8 cellular contexts compared by ENCODE assay signal in genomic region chr3:180267202-180267843, GRCh38.
DNase-seq lines count a peak whose midpoint lies in the region; ATAC-seq and TF ChIP-seq lines count a peak whose summit lies in the region.

No MANE protein-coding gene starts in this region.

- H3K4me2 ChIP-seq in neuronal stem cell (ENCODE audit: insufficient read depth, low read length, poor library complexity, severe bottlenecking): no peak overlapping the region

- H3K18ac ChIP-seq in neuronal stem cell (ENCODE audit: low read length): no peak overlapping the region

- no peak overlapping the region for H2BK5ac ChIP-seq in neuronal stem cell (ENCODE audit: low read length)

- no peak overlapping the region for H3K14ac ChIP-seq in neuronal stem cell (ENCODE audit: low read length)

- no peak for DNase-seq in adipocyte (ENCODE audit: low read depth)
- DNase-seq in AG08395 (ENCODE audit: low spot score): no peak
- DNase-seq in NCI-H2081 treated with DMSO at 0.1 percent for 48 hours (lab: John Stamatoyannopoulos, UW): no peak
- no peak for DNase-seq in neuronal stem cell (ENCODE audit: low spot score)
- no peak for DNase-seq in BE2C

- no peak overlapping the region for H2AK5ac ChIP-seq in neuronal stem cell (ENCODE audit: low read depth, low read length)

- no peak overlapping the region for H3K4ac ChIP-seq in neuronal stem cell (ENCODE audit: low read length)

- H3K9me3 ChIP-seq in adipocyte (ENCODE audit: control insufficient read depth, low read length) (no peaks in the 10 kb centered on the region), neuronal stem cell (replicated peaks in 1 of 2; ENCODE audit: control insufficient read depth in 2 of 2, insufficient read depth in 1 of 2, low read depth in 1 of 2, low read length in 2 of 2) (no peaks in the 10 kb centered on the region), BE2C (no peaks in the 10 kb centered on the region)

- H3K23ac ChIP-seq in neuronal stem cell (ENCODE audit: low read depth, low read length, poor library complexity): no peak overlapping the region

- no peaks in the 10 kb centered on the region for H3K36me3 ChIP-seq in adipocyte (ENCODE audit: control insufficient read depth, insufficient read depth, low read length, severe bottlenecking)
- H3K36me3 ChIP-seq in neuronal stem cell (replicated peaks in 1 of 2; ENCODE audit: control insufficient read depth in 2 of 2, insufficient read depth in 2 of 2, low read length in 2 of 2): no peaks in the 10 kb centered on the region
- H3K36me3 ChIP-seq in BE2C: no peaks in the 10 kb centered on the region

- H3K9ac ChIP-seq in adipocyte (ENCODE audit: low read length) (no peak overlapping the region), neuronal stem cell (ENCODE audit: low read depth, low read length, poor library complexity) (no peak overlapping the region)

- H2BK12ac ChIP-seq in neuronal stem cell (ENCODE audit: low read length): no peak overlapping the region

- no peak overlapping the region for H3K27ac ChIP-seq in neuronal stem cell (replicated peaks; ENCODE audit: low read length)

- H2AFZ ChIP-seq in neuronal stem cell (ENCODE audit: low read length): no peak overlapping the region

- H2BK120ac ChIP-seq in neuronal stem cell (ENCODE audit: low read depth, low read length): no peak overlapping the region

- H2BK15ac ChIP-seq in neuronal stem cell (ENCODE audit: low read length): no peak overlapping the region

- TF ChIP-seq CTCF in BE2C (IDR thresholded peaks at IDR 0.05; ENCODE audit: low read depth, low read length): no peak

- H4K8ac ChIP-seq in neuronal stem cell (ENCODE audit: low read depth, low read length): no peak overlapping the region

- peaks cover 9% of the 10 kb centered on the region for H3K4me1 ChIP-seq in adipocyte (ENCODE audit: control insufficient read depth, insufficient read depth, low read length)
- H3K4me1 ChIP-seq in neuronal stem cell (ENCODE audit: control insufficient read depth in 2 of 2, insufficient read depth in 1 of 2, low read depth in 1 of 2, low read length in 2 of 2): no peaks in the 10 kb centered on the region
- no peaks in the 10 kb centered on the region for H3K4me1 ChIP-seq in BE2C

- WGBS in neuronal stem cell (ENCODE audit: extremely low coverage in 2 of 2, insufficient read length in 2 of 2, insufficient replicate concordance in 1 of 2), 2 donors: no CpG with 5 or more reads among the region's 3 CpGs

- no peaks in the 10 kb centered on the region for H3K79me1 ChIP-seq in neuronal stem cell (ENCODE audit: low read depth, low read length)

- ATAC-seq in GM18499 (IDR thresholded peaks at IDR 0.05; ENCODE audit: insufficient read depth, unreplicated experiment) (peak; percentile 98), GM21423 (IDR thresholded peaks at IDR 0.05; ENCODE audit: unreplicated experiment) (peak; percentile 100), HG03280 (IDR thresholded peaks at IDR 0.05; ENCODE audit: unreplicated experiment) (peak; percentile 96)

- H3K4me3 ChIP-seq in adipocyte (ENCODE audit: low read length): peak overlapping the region; percentile 6
- no peak overlapping the region for H3K4me3 ChIP-seq in neuronal stem cell (ENCODE audit: low read length in 2 of 2)
- H3K4me3 ChIP-seq in BE2C (ENCODE audit: low read depth, low read length): no peak overlapping the region

- H3K27me3 ChIP-seq in adipocyte (replicated peaks; ENCODE audit: control insufficient read depth, insufficient read depth, low read length) (no peaks in the 10 kb centered on the region), neuronal stem cell (ENCODE audit: control insufficient read depth in 3 of 3, insufficient read depth in 3 of 3, low read depth in 1 of 3, low read length in 3 of 3) (no peaks in the 10 kb centered on the region), BE2C (no peaks in the 10 kb centered on the region)

- H4K91ac ChIP-seq in neuronal stem cell (ENCODE audit: low read depth, low read length, poor library complexity): no peak overlapping the region
